In genomic region chr6:51753635-51754034, GRCh38 we compare ENCODE assay signal across 8 cellular contexts.
DNase-seq lines count a peak whose midpoint lies in the region; ATAC-seq and TF ChIP-seq lines count a peak whose summit lies in the region.

No MANE protein-coding gene starts in this region.

- H3K36me3 ChIP-seq in NT2/D1 (ENCODE audit: insufficient read depth, insufficient read length, low read length) (no peaks in the 10 kb centered on the region), GM23248 (ENCODE audit: low read depth) (no peaks in the 10 kb centered on the region)

- no peak overlapping the region for H2AFZ ChIP-seq in GM23248

- H3K9me2 ChIP-seq in GM23248 (ENCODE audit: insufficient read depth) = no peaks in the 10 kb centered on the region

- H3K4me1 ChIP-seq in NT2/D1 (ENCODE audit: insufficient read depth, insufficient read length) (no peaks in the 10 kb centered on the region), GM23248 (ENCODE audit: insufficient read depth) (no peaks in the 10 kb centered on the region)

- 8 to 10% methylated on average over 6 of the region's 6 CpGs for WGBS in GM23248 (ENCODE audit: low coverage in 1 of 2, low lambda C conversion rate in 2 of 2, missing lambda C conversion rate in 2 of 2), 2 experiments

- TF ChIP-seq CTCF in C4-2B (conservative IDR thresholded peaks at IDR 0.05) = peak; percentile 67

- H4K20me1 ChIP-seq in GM23248 (ENCODE audit: insufficient read depth) = no peaks in the 10 kb centered on the region

- no peak overlapping the region for H3K4me2 ChIP-seq in GM23248 (ENCODE audit: unreplicated experiment)

- H3K27ac ChIP-seq in C4-2B (no peak overlapping the region), GM23248 (no peak overlapping the region)

- DNase-seq in NT2/D1 (ENCODE audit: low read depth, low spot score) (peak; percentile 23), iPS DF 19.7 (ENCODE audit: low read depth, low spot score) (peak; percentile 38), mucosa of gallbladder (ENCODE audit: low spot score) (no peak), HCEC 1CT (no peak), GM23248 (no peak)

- H3K4me3 ChIP-seq in NT2/D1 (ENCODE audit: insufficient read length, low read depth) (no peak overlapping the region), GM23248 (no peak overlapping the region)

- H3K9me3 ChIP-seq in NT2/D1 (ENCODE audit: insufficient read depth, low read length) (no peaks in the 10 kb centered on the region), GM23248 (ENCODE audit: low read depth) (no peaks in the 10 kb centered on the region)

- ATAC-seq in GM18861 (IDR thresholded peaks at IDR 0.05; ENCODE audit: unreplicated experiment) (peak; percentile 63), GM19395 (IDR thresholded peaks at IDR 0.05; ENCODE audit: unreplicated experiment) (no peak)

- in situ Hi-C loops in GM23248 (cut with MboI) = no loop called here

- no peaks in the 10 kb centered on the region for H3F3A ChIP-seq in GM23248 (ENCODE audit: insufficient read depth)

- H3K27me3 ChIP-seq in NT2/D1 (ENCODE audit: insufficient read depth, insufficient read length) = no peaks in the 10 kb centered on the region
- no peaks in the 10 kb centered on the region for H3K27me3 ChIP-seq in GM23248 (replicated peaks; ENCODE audit: insufficient read depth)

- H3K79me2 ChIP-seq in GM23248 (ENCODE audit: insufficient read depth) = no peaks in the 10 kb centered on the region

- H3K9ac ChIP-seq in NT2/D1 (ENCODE audit: insufficient read length, low read depth) (no peak overlapping the region), GM23248 (no peak overlapping the region)

Comparison
In these comparisons a context has a peak if more than half of its experiments do, and no peak if none do; other contexts are left out.
1. DNase-seq: peak in NT2/D1 (single experiment) and iPS DF 19.7 (single experiment); none in mucosa of gallbladder (single experiment), HCEC 1CT (single experiment) and GM23248 (single experiment).